ENCODE assay signal across 8 cellular contexts in genomic region chr3:40584625-40585189, GRCh38. TPM values are rescaled to one million over a fixed set of nuclear protein-coding genes. Genes with fewer than 3 reads are reported as not detected.
DNase-seq lines count a peak whose midpoint lies in the region; ATAC-seq and TF ChIP-seq lines count a peak whose summit lies in the region.

No MANE protein-coding gene starts in this region.

- H3K9me3 ChIP-seq in breast epithelium: no peaks in the 10 kb centered on the region
- H3K9me3 ChIP-seq in spleen: no peaks in the 10 kb centered on the region

- H3K4me1 ChIP-seq in breast epithelium: no peaks in the 10 kb centered on the region
- H3K4me1 ChIP-seq in spleen: peaks cover 0 to 22% (median 12%) of the 10 kb centered on the region in 6 donors

- CTCF ChIA-PET in WTC11 (lab: Charles Lee): interaction anchor here (0.5 to 1.7 kb wide), 19 partner anchors 25 to 1299 kb away, joined by 3 to 7 read pairs (median 4); partner anchors contain the start of gene CTNNB1

- 33 to 51% (median 39%) methylated on average over 9 to 15 of the region's 15 CpGs for WGBS in spleen, 5 donors

- POLR2A ChIA-PET in WTC11 (lab: Charles Lee): no interaction called here

- H3K9me3 Mint-ChIP-seq in WTC11: no peaks in the 10 kb centered on the region

- DNase-seq in DMS 273 treated with DMSO at 0.1 percent for 48 hours (lab: John Stamatoyannopoulos, UW) (peak; percentile 47), H4 (ENCODE audit: low spot score) (peak; percentile 27), NCI-H146 treated with DMSO at 0.1 percent for 48 hours (lab: John Stamatoyannopoulos, UW; ENCODE audit: unreplicated experiment) (peak; percentile 16), WTC11 (ENCODE audit: low spot score) (peak; percentile 89), breast epithelium (ENCODE audit: low spot score in 2 of 2) (peak; percentile 77 to 90), iPS-NIHi11 (ENCODE audit: low spot score) (peak; percentile 83), spleen (peak; percentile 94), NCI-H2171 treated with DMSO at 0.1 percent for 48 hours (lab: John Stamatoyannopoulos, UW) (no peak)

- intact Hi-C loops in breast epithelium (cut with DNase I; ENCODE audit: low total_unique reads): no loop called here
- intact Hi-C loops in spleen (cut with DNase I; ENCODE audit: low total_unique reads): loop anchor here (2.0 to 10.0 kb wide), 5 partner anchors 257 to 1296 kb away; no protein-coding TSS in a partner anchor

- H3K36me3 Mint-ChIP-seq in WTC11: no peaks in the 10 kb centered on the region

- peak overlapping the region; percentile 50 for H3K4me3 Mint-ChIP-seq in WTC11

- H3K27me3 ChIP-seq in breast epithelium: no peaks in the 10 kb centered on the region
- peaks cover 0 to 10% (median 3%) of the 10 kb centered on the region in 7 donors for H3K27me3 ChIP-seq in spleen (replicated peaks in 1 of 7)

- H3K4me1 Mint-ChIP-seq in WTC11: peaks cover 44% of the 10 kb centered on the region

- TF ChIP-seq POLR2A in breast epithelium (IDR thresholded peaks at IDR 0.05) (no peak), spleen (IDR thresholded peaks at IDR 0.05) (no peak)

- no peak overlapping the region for H3K27ac Mint-ChIP-seq in WTC11

- peaks cover 13% of the 10 kb centered on the region; the same call in 1 of the 2 replicates for H3K27me3 Mint-ChIP-seq in WTC11 (ENCODE audit: low read depth)

- peak; percentile 79 for ATAC-seq in WTC11

- peak overlapping the region in 1 of 2 donors; percentile 7 for H3K27ac ChIP-seq in breast epithelium
- peak overlapping the region in 1 of 8 donors; percentile 17 for H3K27ac ChIP-seq in spleen

- no peaks in the 10 kb centered on the region for H3K36me3 ChIP-seq in breast epithelium
- no peaks in the 10 kb centered on the region for H3K36me3 ChIP-seq in spleen

- H3K4me3 ChIP-seq in breast epithelium (no peak overlapping the region), spleen (no peak overlapping the region)

- TF ChIP-seq CTCF in WTC11 (IDR thresholded peaks at IDR 0.05) (peak; percentile 87), breast epithelium (IDR thresholded peaks at IDR 0.05) (peak; percentile 86 to 93 (median 90)), spleen (IDR thresholded peaks at IDR 0.05 in 8 of 11, conservative IDR thresholded peaks at IDR 0.05 in 3 of 11) (peak; percentile 68 to 95 (median 92))

TF ChIP-seq in WTC11, 78 proteins besides CTCF, POLR2A, EP300 and RAD21 (continues in another document):
- TF ChIP-seq STAT6 (CRISPR knock-in tag; conservative IDR thresholded peaks at IDR 0.05; ENCODE audit: low read depth) (no peak), MAX (CRISPR knock-in tag; IDR thresholded peaks at IDR 0.05) (peak; percentile 44; the same call in 1 of the 2 replicates), TP53 (CRISPR knock-in tag; IDR thresholded peaks at IDR 0.05) (no peak), ZNF232 (CRISPR knock-in tag; IDR thresholded peaks at IDR 0.05) (0 out of 2 replicates have a peak, but pooled peaks have one; percentile 48), IRF1 (CRISPR knock-in tag; IDR thresholded peaks at IDR 0.05) (no peak), CDX4 (CRISPR knock-in tag; IDR thresholded peaks at IDR 0.05; ENCODE audit: borderline replicate concordance) (no peak), USF1 (CRISPR knock-in tag; IDR thresholded peaks at IDR 0.05) (peak; percentile 36; the same call in 1 of the 2 replicates), RELA (CRISPR knock-in tag; IDR thresholded peaks at IDR 0.05; ENCODE audit: borderline replicate concordance) (no peak), HMGXB4 (CRISPR knock-in tag; IDR thresholded peaks at IDR 0.05) (peak; percentile 23; the same call in 1 of the 2 replicates), ETV6 (CRISPR knock-in tag; IDR thresholded peaks at IDR 0.05) (peak; percentile 29; the same call in 1 of the 2 replicates), USF2 (CRISPR knock-in tag; IDR thresholded peaks at IDR 0.05) (peak; percentile 83), ATF6 (CRISPR knock-in tag; IDR thresholded peaks at IDR 0.05) (no peak)

RNA-seq across cellular contexts. Expression of gene ZNF621, which starts 59.9 kb away (rescaled TPM):
- total RNA-seq in H4 (2014; rRNA removed; shearing (Covaris generic)): 3.5 and 10.0 TPM in 2 replicates
- total RNA-seq in WTC11 (2021): 17.7 to 20.5 TPM (median 20.0 TPM) in 3 replicates
- total RNA-seq in breast epithelium: 10 to 100 TPM; 16.4 to 24.9 (median 17.3) TPM
- total RNA-seq in spleen: 10 to 100 TPM; 18.0 to 28.0 (median 21.6) TPM
- 10 to 100 TPM in 2 of 3 donors, 1 to 10 TPM in 1; 7.3 to 11.8 (median 10.0) TPM for polyA plus RNA-seq in spleen
